ENCODE assay signal across 12 cellular contexts in the genomic region with DNA sequence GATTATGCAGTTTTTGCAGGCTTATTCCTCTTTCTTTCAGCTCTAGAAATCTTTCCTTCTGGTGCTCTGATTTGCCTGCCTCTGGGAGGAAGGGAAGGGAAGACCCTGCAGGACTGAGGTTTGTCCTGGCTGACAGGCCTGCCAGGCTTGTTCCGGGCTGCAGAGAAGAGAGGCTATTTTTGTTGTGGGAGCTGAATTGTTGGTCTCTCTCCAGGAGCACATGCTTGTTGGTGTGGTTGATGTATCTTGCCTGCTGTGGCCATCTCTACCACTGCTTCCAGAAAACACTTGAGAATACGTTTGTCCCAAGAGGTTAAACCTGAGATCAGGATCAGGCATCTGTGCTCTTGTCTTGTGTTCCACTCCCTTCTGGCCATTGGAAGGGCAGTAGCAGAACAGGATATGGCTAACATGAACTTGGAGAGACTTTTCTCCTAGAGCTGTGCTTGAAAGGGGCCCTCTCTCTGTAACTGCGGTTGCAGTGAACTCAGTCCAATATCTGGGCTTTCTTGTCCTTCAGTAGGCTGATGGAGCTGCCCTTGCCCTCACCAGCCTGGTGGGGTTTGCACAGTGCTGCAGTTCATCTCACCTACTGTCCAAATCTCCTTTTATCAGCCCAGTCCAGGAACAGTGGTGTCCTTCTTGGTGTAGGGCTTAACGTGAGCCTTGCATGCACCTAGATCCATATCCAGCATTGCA. TPM values are rescaled to one million over a fixed set of nuclear protein-coding genes. Genes with fewer than 3 reads are reported as not detected.
DNase-seq lines count a peak whose midpoint lies in the region; ATAC-seq and TF ChIP-seq lines count a peak whose summit lies in the region.
"Had no signal": no experiment of that assay in that cellular context is flagged by ENCODE, and none has a peak within 500 bp of the region (broad histone marks: within the 10 kb centered on the region; RNA-seq: fewer than 3 reads in every experiment).

No MANE protein-coding gene starts in this region.

- TF ChIP-seq POLR2A in right lobe of liver (IDR thresholded peaks at IDR 0.05), result no peak

- H3K27me3 ChIP-seq in right lobe of liver, result no peaks in the 10 kb centered on the region

- peaks cover 4 to 46% of the 10 kb centered on the region in 2 experiments; a peak in 2 of 3 replicates for H3K36me3 ChIP-seq in HEK293 (ENCODE audit: control insufficient read depth in 2 of 2, insufficient read depth in 1 of 2, low read length in 2 of 2)
- peaks cover 0 to 11% (median under 1%) of the 10 kb centered on the region in 4 donors for H3K36me3 ChIP-seq in right lobe of liver

- H3K9me3 Mint-ChIP-seq in stimulated activated effector memory CD8-positive, alpha-beta T cell treated with anti-CD3 and anti-CD28 coated beads, Interleukin-12 subunit alpha, Interleukin-12 subunit beta, amount 100 ng/mL, for 72 hours, result no peaks in the 10 kb centered on the region
- H3K9me3 Mint-ChIP-seq: activated T-helper 17 cell treated with anti-CD3 and anti-CD28 coated beads, Interleukin-2, amount 50 U/mL, for 72 hours had no signal

- no peak for ATAC-seq in stimulated activated effector memory CD8-positive, alpha-beta T cell treated with anti-CD3 and anti-CD28 coated beads, Interleukin-12 subunit alpha, Interleukin-12 subunit beta, amount 100 ng/mL, for 72 hours
- ATAC-seq in left lobe of liver (no peak), right lobe of liver (no peak), HG02884 (IDR thresholded peaks at IDR 0.05; ENCODE audit: unreplicated experiment) (no peak)
- ATAC-seq: activated T-helper 17 cell treated with anti-CD3 and anti-CD28 coated beads, Interleukin-2, amount 50 U/mL, for 72 hours had no signal

- peaks cover 33% of the 10 kb centered on the region for H3K36me3 Mint-ChIP-seq in stimulated activated effector memory CD8-positive, alpha-beta T cell treated with anti-CD3 and anti-CD28 coated beads, Interleukin-12 subunit alpha, Interleukin-12 subunit beta, amount 100 ng/mL, for 72 hours

- 73% methylated on average over 3 of the region's 4 CpGs for WGBS in right lobe of liver (ENCODE audit: insufficient coverage, low coverage, low lambda C conversion rate, missing lambda C conversion rate)

- no peaks in the 10 kb centered on the region for H3K4me1 ChIP-seq in HEK293 (ENCODE audit: control insufficient read depth, insufficient read depth, low read length)
- H3K4me1 ChIP-seq in right lobe of liver, result peaks cover 0 to 21% (median 11%) of the 10 kb centered on the region in 4 donors

- H3K4me1 Mint-ChIP-seq in stimulated activated effector memory CD8-positive, alpha-beta T cell treated with anti-CD3 and anti-CD28 coated beads, Interleukin-12 subunit alpha, Interleukin-12 subunit beta, amount 100 ng/mL, for 72 hours, result no peaks in the 10 kb centered on the region

- H3K27ac ChIP-seq in HEK293 (ENCODE audit: extremely low read depth, low read depth, low read length) (no peak overlapping the region), right lobe of liver (no peak overlapping the region)

- intact Hi-C loops in right lobe of liver (cut with DNase I), result no loop called here

- H3K9me3 ChIP-seq in HEK293 (ENCODE audit: control insufficient read depth, insufficient read depth, low read depth, low read length) (no peaks in the 10 kb centered on the region), right lobe of liver (no peaks in the 10 kb centered on the region)

- peak; percentile 36 to 89 for DNase-seq in cardiac fibroblast (ENCODE audit: low read depth in 2 of 2)
- peak; percentile 55 for DNase-seq in hepatic stellate cell (ENCODE audit: low spot score)
- DNase-seq in stimulated activated effector memory CD8-positive, alpha-beta T cell treated with anti-CD3 and anti-CD28 coated beads, Interleukin-12 subunit alpha, Interleukin-12 subunit beta, amount 100 ng/mL, for 72 hours (ENCODE audit: low spot score in 2 of 2), result no peak
- no peak for DNase-seq in NCI-H2029 (lab: John Stamatoyannopoulos, UW)
- no peak for DNase-seq in left lobe of liver (ENCODE audit: low spot score)
- no peak for DNase-seq in right lobe of liver
- DNase-seq: NCI-H187 treated with DMSO at 0.1 percent for 48 hours had no signal

- TF ChIP-seq CTCF in HEK293 (tag by site-specific recombination; IDR thresholded peaks at IDR 0.05), result no peak
- TF ChIP-seq CTCF in cardiac fibroblast (IDR thresholded peaks at IDR 0.05; ENCODE audit: low read depth, low read length), result no peak
- TF ChIP-seq CTCF in right lobe of liver (IDR thresholded peaks at IDR 0.05), result no peak

- H3K27ac Mint-ChIP-seq in stimulated activated effector memory CD8-positive, alpha-beta T cell treated with anti-CD3 and anti-CD28 coated beads, Interleukin-12 subunit alpha, Interleukin-12 subunit beta, amount 100 ng/mL, for 72 hours, result peak overlapping the region; percentile 58
- H3K27ac Mint-ChIP-seq: activated T-helper 17 cell treated with anti-CD3 and anti-CD28 coated beads, Interleukin-2, amount 50 U/mL, for 72 hours had no signal

- POLR2A ChIA-PET in HEK293 (lab: Yijun Ruan, JAX), result interaction anchor here (0.7 kb wide), 2 partner anchors 80 to 234 kb away, joined by 8 to 11 read pairs; no protein-coding TSS in a partner anchor

- CTCF ChIA-PET in HEK293 (lab: Yijun Ruan, JAX), result interaction anchor here (0.6 to 1.1 kb wide), 2 partner anchors 121 to 146 kb away, joined by 3 to 4 read pairs; no protein-coding TSS in a partner anchor

- no peak overlapping the region for H3K4me3 Mint-ChIP-seq in stimulated activated effector memory CD8-positive, alpha-beta T cell treated with anti-CD3 and anti-CD28 coated beads, Interleukin-12 subunit alpha, Interleukin-12 subunit beta, amount 100 ng/mL, for 72 hours
- H3K4me3 Mint-ChIP-seq: activated T-helper 17 cell treated with anti-CD3 and anti-CD28 coated beads, Interleukin-2, amount 50 U/mL, for 72 hours had no signal

- H3K4me3 ChIP-seq in HEK293 (ENCODE audit: low read depth, low read length) (no peak overlapping the region), cardiac fibroblast (replicated peaks in 1 of 2; ENCODE audit: low read depth in 2 of 2, low read length in 2 of 2) (no peak overlapping the region), right lobe of liver (no peak overlapping the region)

TF ChIP-seq in HEK293, 187 proteins besides CTCF, POLR2A, EP300 and RAD21:
- TF ChIP-seq BCL11B (tag by site-specific recombination; IDR thresholded peaks at IDR 0.05; ENCODE audit: low read depth) (no peak), ZNF391 (tag by site-specific recombination; IDR thresholded peaks at IDR 0.05; ENCODE audit: borderline replicate concordance, low read depth) (no peak), ZNF248 (tag by site-specific recombination; IDR thresholded peaks at IDR 0.05) (no peak), ZNF600 (tag by site-specific recombination; IDR thresholded peaks at IDR 0.05) (0 out of 2 replicates have a peak, but pooled peaks have one; percentile 16)
TF ChIP-seq in HEK293: peak in this region for 1.

RNA-seq across cellular contexts. Expression of gene SLC25A34, which starts 21.5 kb away (rescaled TPM):
- total RNA-seq in left lobe of liver (12.3 TPM), right lobe of liver (10 to 100 TPM in 1 of 6 experiments, 1 to 10 TPM in 4, under 1 TPM in 1; 0.69 to 11.6 (median 3.2) TPM)

RNA-seq across cellular contexts. Expression of gene TMEM82, which starts 27.7 kb away (rescaled TPM):
- total RNA-seq in left lobe of liver (33.0 TPM), right lobe of liver (10 to 100 TPM; 15.8 to 33.5 (median 19.1) TPM)
- total RNA-seq: activated T-helper 17 cell treated with anti-CD3 and anti-CD28 coated beads, Interleukin-2, amount 50 U/mL, for 72 hours; pulmonary artery endothelial cell; T-helper 1 cell treated with Interleukin-12 subunit alpha and Interleukin-12 subunit beta and Interleukin-4 antibody, amounts not matched to agents 30 ng/mL and 1 ng/mL, for 36 hours had no signal

RNA-seq across cellular contexts. Expression of gene PLEKHM2, which starts 30.5 kb away (rescaled TPM):
- total RNA-seq in left lobe of liver, result 22.0 TPM
- total RNA-seq in right lobe of liver, result 10 to 100 TPM; 15.6 to 27.9 (median 20.2) TPM

RNA-seq across cellular contexts. Expression of gene FBLIM1, which starts 44.0 kb away (rescaled TPM):
- total RNA-seq in left lobe of liver (6.2 TPM), right lobe of liver (10 to 100 TPM in 1 of 6 experiments, 1 to 10 TPM in 5; 4.0 to 13.1 (median 6.0) TPM)
- total RNA-seq: activated T-helper 17 cell treated with anti-CD3 and anti-CD28 coated beads, Interleukin-2, amount 50 U/mL, for 72 hours; T-helper 1 cell treated with Interleukin-12 subunit alpha and Interleukin-12 subunit beta and Interleukin-4 antibody, amounts not matched to agents 30 ng/mL and 1 ng/mL, for 36 hours had no signal

Comparison
In these comparisons a context has a peak if more than half of its experiments do, and no peak if none do; other contexts are left out.
1. DNase-seq: peak in cardiac fibroblast (2 of 2) and hepatic stellate cell (single experiment); none in stimulated activated effector memory CD8-positive, alpha-beta T cell treated with anti-CD3 and anti-CD28 coated beads, Interleukin-12 subunit alpha, Interleukin-12 subunit beta, amount 100 ng/mL, for 72 hours (0 of 2), NCI-H2029 (single experiment), left lobe of liver (single experiment) and right lobe of liver (0 of 3).